In the genomic region with DNA sequence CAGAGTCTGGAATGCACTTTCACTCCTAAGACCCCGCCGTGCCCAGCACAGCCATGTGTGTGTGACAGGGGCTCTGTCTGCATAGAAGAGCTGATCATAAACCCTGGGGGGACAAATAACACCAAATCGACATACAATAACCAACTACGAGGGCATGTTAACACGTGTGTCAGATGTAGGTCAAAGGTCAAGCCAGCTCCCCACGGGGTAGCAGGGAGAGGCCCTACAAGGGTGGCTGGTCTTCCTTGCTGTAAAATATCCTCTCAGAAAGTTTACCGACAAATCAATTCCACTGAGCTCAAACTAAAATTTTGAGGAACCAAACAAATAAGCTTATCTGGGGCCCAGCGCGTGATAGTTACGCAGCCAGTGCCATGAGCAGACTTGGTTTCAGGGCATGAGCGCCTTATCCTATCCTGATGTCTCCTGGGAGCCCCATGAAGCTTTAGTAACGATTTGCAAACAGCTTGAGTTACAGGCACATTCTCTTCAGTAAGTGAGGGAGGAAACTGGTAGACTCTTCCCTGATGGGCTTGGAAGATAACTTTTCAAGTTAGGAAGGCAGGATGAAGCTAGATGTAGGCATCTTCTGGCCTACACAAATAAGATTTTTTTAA, we compare ENCODE assay signal across 17 cellular contexts. TPM values are rescaled to one million over a fixed set of nuclear protein-coding genes. Genes with fewer than 3 reads are reported as not detected.
DNase-seq lines count a peak whose midpoint lies in the region; TF ChIP-seq lines count a peak whose summit lies in the region.
"Had no signal": no experiment of that assay in that cellular context is flagged by ENCODE, and none has a peak within 500 bp of the region (broad histone marks: within the 10 kb centered on the region; RNA-seq: fewer than 3 reads in every experiment).

No MANE protein-coding gene starts in this region.

- H3K9ac ChIP-seq in Karpas-422 (ENCODE audit: low read length) = no peak overlapping the region

- H3K4me3 ChIP-seq in Karpas-422 (ENCODE audit: low read length) = no peak overlapping the region
- H3K4me3 ChIP-seq: gastroesophageal sphincter, prostate gland had no signal

- H2AFZ ChIP-seq in Karpas-422 (ENCODE audit: low read length) = no peak overlapping the region

- no peak overlapping the region for H3K27ac ChIP-seq in Karpas-422 (ENCODE audit: low read length)
- H3K27ac ChIP-seq: gastroesophageal sphincter, prostate gland had no signal

- H3K9me3 ChIP-seq in Karpas-422 (ENCODE audit: low read length) = peaks cover 7% of the 10 kb centered on the region
- H3K9me3 ChIP-seq: prostate gland had no signal

- H3K36me3 Mint-ChIP-seq in activated T-cell treated with anti-CD3 and anti-CD28 coated beads, Interleukin-2, amount 50 U/mL, for 24 hours (ENCODE audit: low read depth) = peaks cover 20% of the 10 kb centered on the region
- peaks cover 19% of the 10 kb centered on the region for H3K36me3 Mint-ChIP-seq in activated T-helper 1 cell treated with anti-CD3 and anti-CD28 coated beads, Interleukin-12 subunit alpha, Interleukin-12 subunit beta, Interleukin-2, Interleukin-4 antibody, amounts not matched to agents 30 ng/mL and 10 ng/mL and 1 ng/mL, durations not matched to agents 14 hours and 24 hours and 36 hours (ENCODE audit: low read depth)
- no peaks in the 10 kb centered on the region for H3K36me3 Mint-ChIP-seq in progenitor cell of endocrine pancreas (ENCODE audit: insufficient read depth)

- TF ChIP-seq CTCF in progenitor cell of endocrine pancreas (IDR thresholded peaks at IDR 0.05; ENCODE audit: unreplicated experiment) = no peak

- H3K79me2 ChIP-seq in Karpas-422 (ENCODE audit: low read length) = no peaks in the 10 kb centered on the region

- H3K9me2 ChIP-seq in Karpas-422 (replicated peaks; ENCODE audit: insufficient read depth, low read length) = no peaks in the 10 kb centered on the region

- H3K9me3 Mint-ChIP-seq in activated T-cell treated with anti-CD3 and anti-CD28 coated beads, Interleukin-2, amount 50 U/mL, for 24 hours = peaks cover 9% of the 10 kb centered on the region
- peaks cover 7% of the 10 kb centered on the region for H3K9me3 Mint-ChIP-seq in activated T-helper 1 cell treated with anti-CD3 and anti-CD28 coated beads, Interleukin-12 subunit alpha, Interleukin-12 subunit beta, Interleukin-2, Interleukin-4 antibody, amounts not matched to agents 30 ng/mL and 10 ng/mL and 1 ng/mL, durations not matched to agents 14 hours and 24 hours and 36 hours
- no peaks in the 10 kb centered on the region for H3K9me3 Mint-ChIP-seq in progenitor cell of endocrine pancreas (ENCODE audit: low read depth)

- no peaks in the 10 kb centered on the region for H3K27me3 Mint-ChIP-seq in activated T-cell treated with anti-CD3 and anti-CD28 coated beads, Interleukin-2, amount 50 U/mL, for 24 hours
- no peaks in the 10 kb centered on the region for H3K27me3 Mint-ChIP-seq in activated T-helper 1 cell treated with anti-CD3 and anti-CD28 coated beads, Interleukin-12 subunit alpha, Interleukin-12 subunit beta, Interleukin-2, Interleukin-4 antibody, amounts not matched to agents 30 ng/mL and 10 ng/mL and 1 ng/mL, durations not matched to agents 14 hours and 24 hours and 36 hours (ENCODE audit: insufficient read depth)
- H3K27me3 Mint-ChIP-seq in progenitor cell of endocrine pancreas = no peaks in the 10 kb centered on the region

- H3K27ac Mint-ChIP-seq in activated T-cell treated with anti-CD3 and anti-CD28 coated beads, Interleukin-2, amount 50 U/mL, for 24 hours = peak overlapping the region; percentile 34
- peak overlapping the region; percentile 71 for H3K27ac Mint-ChIP-seq in activated T-helper 1 cell treated with anti-CD3 and anti-CD28 coated beads, Interleukin-12 subunit alpha, Interleukin-12 subunit beta, Interleukin-2, Interleukin-4 antibody, amounts not matched to agents 30 ng/mL and 10 ng/mL and 1 ng/mL, durations not matched to agents 14 hours and 24 hours and 36 hours
- peak overlapping the region; percentile 58 for H3K27ac Mint-ChIP-seq in progenitor cell of endocrine pancreas

- H3K4me2 ChIP-seq in Karpas-422 (ENCODE audit: low read depth, low read length, poor library complexity, severe bottlenecking) = peak overlapping the region; percentile 19

- no peaks in the 10 kb centered on the region for H4K20me1 ChIP-seq in Karpas-422 (ENCODE audit: insufficient read depth, low read depth, low read length)

- H3K27me3 ChIP-seq in Karpas-422 (ENCODE audit: low read length) = no peaks in the 10 kb centered on the region; the same call in 1 of the 2 replicates

- H3K4me1 Mint-ChIP-seq in activated T-cell treated with anti-CD3 and anti-CD28 coated beads, Interleukin-2, amount 50 U/mL, for 24 hours (ENCODE audit: low read depth) = peaks cover 75% of the 10 kb centered on the region
- peaks cover 72% of the 10 kb centered on the region for H3K4me1 Mint-ChIP-seq in activated T-helper 1 cell treated with anti-CD3 and anti-CD28 coated beads, Interleukin-12 subunit alpha, Interleukin-12 subunit beta, Interleukin-2, Interleukin-4 antibody, amounts not matched to agents 30 ng/mL and 10 ng/mL and 1 ng/mL, durations not matched to agents 14 hours and 24 hours and 36 hours (ENCODE audit: low read depth)
- peaks cover 20% of the 10 kb centered on the region for H3K4me1 Mint-ChIP-seq in progenitor cell of endocrine pancreas (ENCODE audit: low read depth)

- intact Hi-C loops in activated T-helper 1 cell treated with anti-CD3 and anti-CD28 coated beads, Interleukin-12 subunit alpha, Interleukin-12 subunit beta, Interleukin-2, Interleukin-4 antibody, amounts not matched to agents 30 ng/mL and 10 ng/mL and 1 ng/mL, durations not matched to agents 14 hours and 24 hours and 36 hours (cut with micrococcal nuclease) = no loop called here

- DNase-seq in activated T-cell treated with anti-CD3 and anti-CD28 coated beads, Interleukin-2, amount 50 U/mL, for 24 hours = peak; percentile 33
- no peak for DNase-seq in activated T-cell treated with anti-CD3 and anti-CD28 coated beads, Interleukin-2, amount 50 U/mL, for 48 hours
- DNase-seq in Karpas-422 (peak; percentile 51), progenitor cell of endocrine pancreas (ENCODE audit: low spot score, unreplicated experiment) (no peak), NCI-H146 treated with DMSO at 0.1 percent for 48 hours (lab: John Stamatoyannopoulos, UW; ENCODE audit: unreplicated experiment) (no peak), A172 (ENCODE audit: low spot score) (no peak), HPDE6-E6E7 (ENCODE audit: extremely low spot score) (no peak)
- DNase-seq in activated T-helper 1 cell treated with anti-CD3 and anti-CD28 coated beads, Interleukin-12 subunit alpha, Interleukin-12 subunit beta, Interleukin-2, Interleukin-4 antibody, amounts not matched to agents 30 ng/mL and 10 ng/mL and 1 ng/mL, durations not matched to agents 14 hours and 24 hours and 36 hours (ENCODE audit: low spot score) = no peak
- DNase-seq: activated CD4-positive, CD25-positive, alpha-beta regulatory T cell; activated T-cell treated with anti-CD3 and anti-CD28 coated beads, Interleukin-2, amount 50 U/mL, for 4 hours; DMS79; naive B cell had no signal

- H3K36me3 ChIP-seq in Karpas-422 (ENCODE audit: insufficient read depth, low read length) = no peaks in the 10 kb centered on the region; the same call in 1 of the 2 replicates
- H3K36me3 ChIP-seq: gastroesophageal sphincter, prostate gland had no signal

- H3K4me3 Mint-ChIP-seq in activated T-cell treated with anti-CD3 and anti-CD28 coated beads, Interleukin-2, amount 50 U/mL, for 24 hours = no peak overlapping the region
- H3K4me3 Mint-ChIP-seq in activated T-helper 1 cell treated with anti-CD3 and anti-CD28 coated beads, Interleukin-12 subunit alpha, Interleukin-12 subunit beta, Interleukin-2, Interleukin-4 antibody, amounts not matched to agents 30 ng/mL and 10 ng/mL and 1 ng/mL, durations not matched to agents 14 hours and 24 hours and 36 hours = no peak overlapping the region
- no peak overlapping the region for H3K4me3 Mint-ChIP-seq in progenitor cell of endocrine pancreas (ENCODE audit: low read depth)
- H3K4me3 Mint-ChIP-seq: naive B cell had no signal

- peaks cover 60% of the 10 kb centered on the region for H3K4me1 ChIP-seq in Karpas-422 (ENCODE audit: low read length)
- H3K4me1 ChIP-seq: gastroesophageal sphincter, prostate gland had no signal

RNA-seq across cellular contexts. Expression of a gene that starts 2.7 kb away (rescaled TPM):
- total RNA-seq in Karpas-422 (2014; rRNA removed; shearing (Covaris generic); ENCODE audit: low replicate concordance) = not detected in 2 replicates
- 33.7 and 41.3 TPM in 2 replicates for total RNA-seq in activated T-helper 1 cell treated with anti-CD3 and anti-CD28 coated beads, Interleukin-12 subunit alpha, Interleukin-12 subunit beta, Interleukin-2, Interleukin-4 antibody, amounts not matched to agents 30 ng/mL and 10 ng/mL and 1 ng/mL, durations not matched to agents 14 hours and 24 hours and 36 hours
- total RNA-seq in progenitor cell of endocrine pancreas = 10.1 and 14.4 TPM in 2 replicates
- 0.12 TPM in 1 of 2 replicates, not detected in the other for total RNA-seq in A172 (2014; rRNA removed; shearing (Covaris generic))

RNA-seq across cellular contexts. Expression of a gene that starts 5.2 kb away (rescaled TPM):
- total RNA-seq in Karpas-422 (2014; rRNA removed; shearing (Covaris generic); ENCODE audit: low replicate concordance) = not detected in 2 replicates
- total RNA-seq in activated T-helper 1 cell treated with anti-CD3 and anti-CD28 coated beads, Interleukin-12 subunit alpha, Interleukin-12 subunit beta, Interleukin-2, Interleukin-4 antibody, amounts not matched to agents 30 ng/mL and 10 ng/mL and 1 ng/mL, durations not matched to agents 14 hours and 24 hours and 36 hours = 69.1 and 70.8 TPM in 2 replicates
- total RNA-seq in progenitor cell of endocrine pancreas = not detected in 2 replicates
- not detected in 2 replicates for total RNA-seq in A172 (2014; rRNA removed; shearing (Covaris generic))
- total RNA-seq: epithelial cell of proximal tubule, NCI-H460 had no signal

RNA-seq across cellular contexts. Expression of a gene that starts 32.2 kb away (rescaled TPM):
- total RNA-seq in Karpas-422 (2014; rRNA removed; shearing (Covaris generic); ENCODE audit: low replicate concordance) = not detected in 2 replicates
- not detected in 2 replicates for total RNA-seq in activated T-helper 1 cell treated with anti-CD3 and anti-CD28 coated beads, Interleukin-12 subunit alpha, Interleukin-12 subunit beta, Interleukin-2, Interleukin-4 antibody, amounts not matched to agents 30 ng/mL and 10 ng/mL and 1 ng/mL, durations not matched to agents 14 hours and 24 hours and 36 hours
- total RNA-seq in progenitor cell of endocrine pancreas = 0.77 TPM in 1 of 2 replicates, not detected in the other
- total RNA-seq in A172 (2014; rRNA removed; shearing (Covaris generic)) = not detected in 2 replicates
- total RNA-seq: epithelial cell of proximal tubule, gastroesophageal sphincter, liver, NCI-H460 had no signal

RNA-seq across cellular contexts. Expression of a gene that starts 47.7 kb away (rescaled TPM):
- not detected in 2 replicates for total RNA-seq in Karpas-422 (2014; rRNA removed; shearing (Covaris generic); ENCODE audit: low replicate concordance)
- total RNA-seq in activated T-helper 1 cell treated with anti-CD3 and anti-CD28 coated beads, Interleukin-12 subunit alpha, Interleukin-12 subunit beta, Interleukin-2, Interleukin-4 antibody, amounts not matched to agents 30 ng/mL and 10 ng/mL and 1 ng/mL, durations not matched to agents 14 hours and 24 hours and 36 hours = not detected in 2 replicates
- not detected in 2 replicates for total RNA-seq in progenitor cell of endocrine pancreas
- total RNA-seq in A172 (2014; rRNA removed; shearing (Covaris generic)) = not detected in 2 replicates
- total RNA-seq: activated T-cell treated with anti-CD3 and anti-CD28 coated beads, Interleukin-2, amount 50 U/mL, for 4 hours; epithelial cell of proximal tubule; gastroesophageal sphincter; liver; NCI-H460; prostate gland had no signal

Comparison
In these comparisons a context has a peak if more than half of its experiments do, and no peak if none do; other contexts are left out.
1. DNase-seq: peak in activated T-cell treated with anti-CD3 and anti-CD28 coated beads, Interleukin-2, amount 50 U/mL, for 24 hours (single experiment) and Karpas-422 (single experiment); none in activated T-cell treated with anti-CD3 and anti-CD28 coated beads, Interleukin-2, amount 50 U/mL, for 48 hours (0 of 2), activated T-helper 1 cell treated with anti-CD3 and anti-CD28 coated beads, Interleukin-12 subunit alpha, Interleukin-12 subunit beta, Interleukin-2, Interleukin-4 antibody, amounts not matched to agents 30 ng/mL and 10 ng/mL and 1 ng/mL, durations not matched to agents 14 hours and 24 hours and 36 hours (single experiment), progenitor cell of endocrine pancreas (single experiment), NCI-H146 treated with DMSO at 0.1 percent for 48 hours (single experiment), A172 (single experiment) and HPDE6-E6E7 (single experiment).
2. RNA of a gene that starts 5.2 kb away (total RNA-seq): 69.1 to 70.8 TPM in activated T-helper 1 cell treated with anti-CD3 and anti-CD28 coated beads, Interleukin-12 subunit alpha, Interleukin-12 subunit beta, Interleukin-2, Interleukin-4 antibody, amounts not matched to agents 30 ng/mL and 10 ng/mL and 1 ng/mL, durations not matched to agents 14 hours and 24 hours and 36 hours; not detected in Karpas-422, not detected in progenitor cell of endocrine pancreas and not detected in A172; every median in the first group is over 10 times any median in the second.
3. Peak in every context shown above with its lines, with median percentiles within 50 percentile points of each other: H3K27ac Mint-ChIP-seq.